20 cellular contexts compared by ENCODE assay signal in genomic region chr3:63918321-63918720, GRCh38. TPM values are rescaled to one million over a fixed set of nuclear protein-coding genes. Genes with fewer than 3 reads are reported as not detected.
DNase-seq lines count a peak whose midpoint lies in the region; ATAC-seq and TF ChIP-seq lines count a peak whose summit lies in the region.
"Had no signal": no experiment of that assay in that cellular context is flagged by ENCODE, and none has a peak within 500 bp of the region (broad histone marks: within the 10 kb centered on the region; RNA-seq: fewer than 3 reads in every experiment).

No MANE protein-coding gene starts in this region.

- H3K4me1 ChIP-seq in endodermal cell (ENCODE audit: control insufficient read depth, insufficient read depth, low read length) (no peaks in the 10 kb centered on the region), spleen (peaks cover 16 to 77% (median 42%) of the 10 kb centered on the region in 6 donors)
- H3K4me1 ChIP-seq: SJCRH30 had no signal

- peaks cover 14% of the 10 kb centered on the region for H3K4me1 Mint-ChIP-seq in endodermal cell
- peaks cover 43% of the 10 kb centered on the region for H3K4me1 Mint-ChIP-seq in activated T-helper 2 cell treated with anti-CD3 and anti-CD28 coated beads, Interferon-gamma antibody, Interleukin-2, Interleukin-4, amounts not matched to agents 10 μg/mL and 5 μg/mL and 100 μg/mL, durations not matched to agents 14 hours and 24 hours and 36 hours (ENCODE audit: low read depth)

- H3K9me3 ChIP-seq in endodermal cell (ENCODE audit: control insufficient read depth, low read length) (no peaks in the 10 kb centered on the region), spleen (no peaks in the 10 kb centered on the region)
- H3K9me3 ChIP-seq: SJCRH30 had no signal

- H3K27ac Mint-ChIP-seq in endodermal cell: no peak overlapping the region
- no peak overlapping the region for H3K27ac Mint-ChIP-seq in activated T-helper 2 cell treated with anti-CD3 and anti-CD28 coated beads, Interferon-gamma antibody, Interleukin-2, Interleukin-4, amounts not matched to agents 10 μg/mL and 5 μg/mL and 100 μg/mL, durations not matched to agents 14 hours and 24 hours and 36 hours
- H3K27ac Mint-ChIP-seq: activated CD4-positive, alpha-beta memory T cell treated with anti-CD3 and anti-CD28 coated beads for 36 hours; memory B cell had no signal

- peak; percentile 28 for DNase-seq in ACHN
- DNase-seq in GM03348 (ENCODE audit: low spot score): peak; percentile 74
- DNase-seq in amniotic epithelial cell (ENCODE audit: low read depth): peak; percentile 54
- peak; percentile 47 for DNase-seq in hepatic stellate cell (ENCODE audit: low spot score)
- DNase-seq in endodermal cell: no peak
- DNase-seq in spleen: no peak
- no peak for DNase-seq in activated T-helper 2 cell treated with anti-CD3 and anti-CD28 coated beads, Interferon-gamma antibody, Interleukin-2, Interleukin-4, amounts not matched to agents 10 μg/mL and 5 μg/mL and 100 μg/mL, durations not matched to agents 14 hours and 24 hours and 36 hours (ENCODE audit: low spot score)
- DNase-seq: activated CD4-positive, alpha-beta memory T cell treated with anti-CD3 and anti-CD28 coated beads for 36 hours; C1 segment of cervical spinal cord; effector CD4-positive, alpha-beta T cell; NCI-H2227 treated with DMSO at 0.1 percent for 48 hours; NK-92 treated with Interleukin-12 subunit alpha and Interleukin-12 subunit beta, amount 100 ng/mL, for 24 hours; SJCRH30; stimulated activated CD4-positive, alpha-beta T cell treated with anti-CD3 and anti-CD28 coated beads, Interleukin-4, amount 100 ng/mL, for 4 hours had no signal

- ATAC-seq in GM19397 (IDR thresholded peaks at IDR 0.05; ENCODE audit: unreplicated experiment): no peak
- ATAC-seq: HCT116, sciatic nerve had no signal

- no peak for TF ChIP-seq POLR2A in spleen (IDR thresholded peaks at IDR 0.05)

- in situ Hi-C loops in ACHN (cut with HindIII; ENCODE audit: low pct_ligation_motif_present, low pct_unique_long_range_greater_than_20kb, low sequenced_read_pairs): no loop called here

- peaks cover 65% of the 10 kb centered on the region for H3K36me3 Mint-ChIP-seq in endodermal cell (ENCODE audit: low read depth)
- peaks cover 79% of the 10 kb centered on the region for H3K36me3 Mint-ChIP-seq in activated T-helper 2 cell treated with anti-CD3 and anti-CD28 coated beads, Interferon-gamma antibody, Interleukin-2, Interleukin-4, amounts not matched to agents 10 μg/mL and 5 μg/mL and 100 μg/mL, durations not matched to agents 14 hours and 24 hours and 36 hours (ENCODE audit: low read depth)

- H3K9ac ChIP-seq in endodermal cell (ENCODE audit: extremely low read depth, low read length, poor library complexity, severe bottlenecking): no peak overlapping the region

- H3K27me3 ChIP-seq in endodermal cell (ENCODE audit: control insufficient read depth, insufficient read depth, low read length, poor library complexity, severe bottlenecking): no peaks in the 10 kb centered on the region
- no peaks in the 10 kb centered on the region for H3K27me3 ChIP-seq in spleen (replicated peaks in 1 of 7)
- H3K27me3 ChIP-seq: SJCRH30 had no signal

- H3K9me3 Mint-ChIP-seq in endodermal cell: peaks cover 2% of the 10 kb centered on the region
- no peaks in the 10 kb centered on the region for H3K9me3 Mint-ChIP-seq in activated T-helper 2 cell treated with anti-CD3 and anti-CD28 coated beads, Interferon-gamma antibody, Interleukin-2, Interleukin-4, amounts not matched to agents 10 μg/mL and 5 μg/mL and 100 μg/mL, durations not matched to agents 14 hours and 24 hours and 36 hours
- H3K9me3 Mint-ChIP-seq: activated CD4-positive, alpha-beta memory T cell treated with anti-CD3 and anti-CD28 coated beads for 36 hours; IgD-negative memory B cell; memory B cell; type B pancreatic cell had no signal

- intact Hi-C loops in spleen (cut with DNase I; ENCODE audit: low total_unique reads): no loop called here
- intact Hi-C loops in activated T-helper 2 cell treated with anti-CD3 and anti-CD28 coated beads, Interferon-gamma antibody, Interleukin-2, Interleukin-4, amounts not matched to agents 10 μg/mL and 5 μg/mL and 100 μg/mL, durations not matched to agents 14 hours and 24 hours and 36 hours (cut with micrococcal nuclease): no loop called here

- H3K27ac ChIP-seq in endodermal cell (ENCODE audit: low read depth, low read length): no peak overlapping the region
- H3K27ac ChIP-seq in spleen: no peak overlapping the region
- H3K27ac ChIP-seq: SJCRH30 had no signal

- H3K27me3 Mint-ChIP-seq in endodermal cell (ENCODE audit: insufficient read depth): peaks cover 4% of the 10 kb centered on the region
- no peaks in the 10 kb centered on the region for H3K27me3 Mint-ChIP-seq in activated T-helper 2 cell treated with anti-CD3 and anti-CD28 coated beads, Interferon-gamma antibody, Interleukin-2, Interleukin-4, amounts not matched to agents 10 μg/mL and 5 μg/mL and 100 μg/mL, durations not matched to agents 14 hours and 24 hours and 36 hours (ENCODE audit: low read depth)
- H3K27me3 Mint-ChIP-seq: activated CD4-positive, alpha-beta memory T cell treated with anti-CD3 and anti-CD28 coated beads for 36 hours; IgD-negative memory B cell; memory B cell; type B pancreatic cell had no signal

- H3K4me3 Mint-ChIP-seq in endodermal cell: no peak overlapping the region
- H3K4me3 Mint-ChIP-seq in activated T-helper 2 cell treated with anti-CD3 and anti-CD28 coated beads, Interferon-gamma antibody, Interleukin-2, Interleukin-4, amounts not matched to agents 10 μg/mL and 5 μg/mL and 100 μg/mL, durations not matched to agents 14 hours and 24 hours and 36 hours (ENCODE audit: low read depth): no peak overlapping the region
- H3K4me3 Mint-ChIP-seq: activated CD4-positive, alpha-beta memory T cell treated with anti-CD3 and anti-CD28 coated beads for 36 hours; memory B cell; type B pancreatic cell had no signal

- H3K36me3 ChIP-seq in endodermal cell (ENCODE audit: control insufficient read depth, insufficient read depth, low read length) (peaks cover 70% of the 10 kb centered on the region), spleen (peaks cover 0 to 75% (median 12%) of the 10 kb centered on the region in 6 donors)

- TF ChIP-seq CTCF in endodermal cell (conservative IDR thresholded peaks at IDR 0.05): no peak
- no peak for TF ChIP-seq CTCF in spleen (IDR thresholded peaks at IDR 0.05 in 8 of 11, conservative IDR thresholded peaks at IDR 0.05 in 3 of 11)

- no peak overlapping the region for H3K4me3 ChIP-seq in endodermal cell (ENCODE audit: low read length)
- no peak overlapping the region for H3K4me3 ChIP-seq in spleen
- H3K4me3 ChIP-seq: SJCRH30 had no signal

RNA-seq across cellular contexts. Expression of gene SCAANT1, which starts 6.1 kb away (rescaled TPM):
- total RNA-seq in endodermal cell (not detected), spleen (not detected)
- polyA plus RNA-seq in endodermal cell (2013, experiment 1 of 2): not detected
- not detected for polyA plus RNA-seq in endodermal cell (2013, experiment 2 of 2)
- polyA plus RNA-seq in spleen: not detected
- 1.8 TPM in 1 of 2 replicates, not detected in the other for total RNA-seq in activated T-helper 2 cell treated with anti-CD3 and anti-CD28 coated beads, Interferon-gamma antibody, Interleukin-2, Interleukin-4, amounts not matched to agents 10 μg/mL and 5 μg/mL and 100 μg/mL, durations not matched to agents 14 hours and 24 hours and 36 hours
- total RNA-seq: activated CD4-positive, alpha-beta memory T cell treated with anti-CD3 and anti-CD28 coated beads for 36 hours; sciatic nerve; SJCRH30 had no signal
- polyA plus RNA-seq: IgD-negative memory B cell had no signal

RNA-seq across cellular contexts. Expression of gene ATXN7, which starts 54.7 kb away (rescaled TPM):
- total RNA-seq in endodermal cell (10 to 100 TPM; 28.1 to 28.8 TPM), spleen (10 to 100 TPM; 43.3 to 91.8 (median 67.6) TPM)
- 13.7 TPM for polyA plus RNA-seq in endodermal cell (2013, experiment 1 of 2)
- 12.5 TPM for polyA plus RNA-seq in endodermal cell (2013, experiment 2 of 2)
- polyA plus RNA-seq in spleen: 1 to 10 TPM; 1.9 to 5.3 (median 2.0) TPM
- total RNA-seq in activated T-helper 2 cell treated with anti-CD3 and anti-CD28 coated beads, Interferon-gamma antibody, Interleukin-2, Interleukin-4, amounts not matched to agents 10 μg/mL and 5 μg/mL and 100 μg/mL, durations not matched to agents 14 hours and 24 hours and 36 hours: 42.8 and 44.0 TPM in 2 replicates

RNA-seq across cellular contexts. Expression of gene THOC7, which starts 54.7 kb away (rescaled TPM):
- total RNA-seq in endodermal cell (100 to 1,000 TPM in 1 of 2 donors, 10 to 100 TPM in 1; 91.8 to 103 TPM), spleen (10 to 100 TPM; 23.8 to 42.2 (median 37.0) TPM)
- polyA plus RNA-seq in endodermal cell (2013, experiment 1 of 2): 74.3 TPM
- polyA plus RNA-seq in endodermal cell (2013, experiment 2 of 2): 82.7 TPM
- 10 to 100 TPM; 68.2 to 74.6 (median 71.2) TPM for polyA plus RNA-seq in spleen
- total RNA-seq in activated T-helper 2 cell treated with anti-CD3 and anti-CD28 coated beads, Interferon-gamma antibody, Interleukin-2, Interleukin-4, amounts not matched to agents 10 μg/mL and 5 μg/mL and 100 μg/mL, durations not matched to agents 14 hours and 24 hours and 36 hours: 103 and 107 TPM in 2 replicates

Comparison
In these comparisons a context has a peak if more than half of its experiments do, and no peak if none do; other contexts are left out.
1. DNase-seq: peak in ACHN (single experiment), GM03348 (single experiment), amniotic epithelial cell (single experiment) and hepatic stellate cell (single experiment); none in endodermal cell (single experiment), spleen (single experiment) and activated T-helper 2 cell treated with anti-CD3 and anti-CD28 coated beads, Interferon-gamma antibody, Interleukin-2, Interleukin-4, amounts not matched to agents 10 μg/mL and 5 μg/mL and 100 μg/mL, durations not matched to agents 14 hours and 24 hours and 36 hours (single experiment).